Comparison of ENCODE assay signal across 17 cellular contexts in the genomic region with DNA sequence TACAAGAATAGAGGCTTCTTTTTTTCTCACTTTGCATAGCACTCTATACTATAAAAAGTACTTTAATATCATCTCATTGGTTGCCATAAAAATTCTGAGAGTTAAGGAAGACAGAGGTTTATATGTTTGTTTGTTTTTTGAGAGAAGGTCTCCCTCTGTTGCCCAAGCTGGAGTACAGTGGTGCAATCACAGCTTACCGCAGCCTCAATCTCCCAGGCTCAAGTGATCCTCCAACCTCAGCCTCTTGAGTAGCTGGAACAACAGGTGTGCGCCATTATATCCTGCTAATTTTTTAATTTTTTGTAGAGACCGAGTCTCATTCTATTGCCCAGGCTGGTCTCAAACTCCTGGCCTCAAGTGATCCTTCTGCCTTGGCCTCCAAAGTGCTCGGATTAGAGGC.
"Had no signal": no experiment of that assay in that cellular context is flagged by ENCODE, and none has a peak within 500 bp of the region (broad histone marks: within the 10 kb centered on the region; RNA-seq: fewer than 3 reads in every experiment).

No MANE protein-coding gene starts in this region.

- H3K4me3 Mint-ChIP-seq: activated CD4-positive, alpha-beta memory T cell treated with anti-CD3 and anti-CD28 coated beads for 36 hours; activated T-cell treated with anti-CD3 and anti-CD28 coated beads, Interleukin-2, amount 50 U/mL, for 72 hours; nephron had no signal

- H3K27ac Mint-ChIP-seq: activated CD4-positive, alpha-beta memory T cell treated with anti-CD3 and anti-CD28 coated beads for 36 hours; nephron; progenitor cell of endocrine pancreas had no signal

- DNase-seq: activated CD4-positive, alpha-beta memory T cell treated with anti-CD3 and anti-CD28 coated beads for 36 hours; activated CD4-positive, alpha-beta T cell treated with anti-CD3 and anti-CD28 coated beads for 1 hour; activated gamma-delta T cell treated with Interleukin-2 at 50 U/mL for 16 hours; activated T-cell treated with anti-CD3 and anti-CD28 coated beads, Interleukin-2, amount 50 U/mL, for 72 hours; aorta; effector CD8-positive, alpha-beta T cell; foreskin fibroblast; glutamatergic neuron; mesenchymal stem cell; nucleus accumbens; small intestine; stimulated activated CD4-positive, alpha-beta T cell treated with anti-CD3 and anti-CD28 coated beads, Interleukin-4, amount 100 ng/mL, for 4 hours; stimulated activated CD8-positive, alpha-beta memory T cell treated with anti-CD3 and anti-CD28 coated beads, Interleukin-4, amount 100 ng/mL, for 48 hours; T1000; upper lobe of right lung had no signal

- H3K27me3 Mint-ChIP-seq: activated CD4-positive, alpha-beta memory T cell treated with anti-CD3 and anti-CD28 coated beads for 36 hours; progenitor cell of endocrine pancreas had no signal

- H3K4me1 Mint-ChIP-seq: nephron had no signal

- ATAC-seq: activated T-cell treated with anti-CD3 and anti-CD28 coated beads, Interleukin-2, amount 50 U/mL, for 72 hours; upper lobe of right lung had no signal
